ENCODE assay signal across 25 cellular contexts in genomic region chr9:126521551-126521950, GRCh38.
"Had no signal": no experiment of that assay in that cellular context is flagged by ENCODE, and none has a peak within 500 bp of the region (broad histone marks: within the 10 kb centered on the region; RNA-seq: fewer than 3 reads in every experiment).

No MANE protein-coding gene starts in this region.

- H3K36me3 ChIP-seq: ascending aorta, cardiac muscle cell, esophagus squamous epithelium, heart right ventricle, left lung, neutrophil, ovary, prostate gland, tibial nerve had no signal

- H3K36me3 Mint-ChIP-seq: activated naive CD4-positive, alpha-beta T cell treated with anti-CD3 and anti-CD28 coated beads, Interleukin-2, amount 10 ng/mL, durations not matched to agents 7 days and 5 days; activated naive CD8-positive, alpha-beta T cell treated with anti-CD3 and anti-CD28 coated beads, Interleukin-2, amount 10 ng/mL, durations not matched to agents 7 days and 5 days; brain; naive thymus-derived CD4-positive, alpha-beta T cell had no signal

- H3K9me3 Mint-ChIP-seq: activated naive CD4-positive, alpha-beta T cell treated with anti-CD3 and anti-CD28 coated beads, Interleukin-2, amount 10 ng/mL, durations not matched to agents 7 days and 5 days; activated naive CD8-positive, alpha-beta T cell treated with anti-CD3 and anti-CD28 coated beads, Interleukin-2, amount 10 ng/mL, durations not matched to agents 7 days and 5 days; activated T-helper 1 cell treated with anti-CD3 and anti-CD28 coated beads, Interleukin-12 subunit alpha, Interleukin-12 subunit beta, Interleukin-2, Interleukin-4 antibody, amounts not matched to agents 30 ng/mL and 10 ng/mL and 1 ng/mL, durations not matched to agents 14 hours and 24 hours and 36 hours; naive thymus-derived CD4-positive, alpha-beta T cell had no signal

- ATAC-seq: heart right ventricle; left lung; naive thymus-derived CD4-positive, alpha-beta T cell had no signal

- H3K27ac ChIP-seq: ascending aorta, cardiac muscle cell, epithelial cell of prostate, heart right ventricle, left lung, neutrophil, ovary had no signal

- H3K4me3 ChIP-seq: ascending aorta, cardiac muscle cell, esophagus squamous epithelium, left lung, ovary, prostate gland, tibial nerve had no signal

- DNase-seq: activated CD4-positive, alpha-beta T cell treated with anti-CD3 and anti-CD28 coated beads for 4 hours; activated CD4-positive, alpha-beta T cell treated with anti-CD3 and anti-CD28 coated beads, Interleukin-2, amount 50 U/mL, for 48 hours; activated CD8-positive, alpha-beta memory T cell treated with anti-CD3 and anti-CD28 coated beads, Interleukin-2, amount 50 U/mL, for 4 hours; activated effector memory CD4-positive, alpha-beta T cell treated with anti-CD3 and anti-CD28 coated beads, Interleukin-2, amount 50 U/mL, for 16 hours; activated naive CD4-positive, alpha-beta T cell treated with anti-CD3 and anti-CD28 coated beads, Interleukin-2, amount 10 ng/mL, durations not matched to agents 7 days and 5 days; activated naive CD8-positive, alpha-beta T cell treated with anti-CD3 and anti-CD28 coated beads, Interleukin-2, amount 10 ng/mL, durations not matched to agents 7 days and 5 days; activated T-cell treated with anti-CD3 and anti-CD28 coated beads, Interleukin-2, amount 50 U/mL, for 1 hour; cortex of kidney; esophagus squamous epithelium; foreskin melanocyte; heart right ventricle; mammary epithelial cell; midbrain; naive thymus-derived CD4-positive, alpha-beta T cell; ovary; stimulated activated naive CD4-positive, alpha-beta T cell treated with Interleukin-2 at 50 U/mL for 16 hours had no signal

- H3K27ac Mint-ChIP-seq: activated T-helper 1 cell treated with anti-CD3 and anti-CD28 coated beads, Interleukin-12 subunit alpha, Interleukin-12 subunit beta, Interleukin-2, Interleukin-4 antibody, amounts not matched to agents 30 ng/mL and 10 ng/mL and 1 ng/mL, durations not matched to agents 14 hours and 24 hours and 36 hours; naive thymus-derived CD4-positive, alpha-beta T cell had no signal

- H3K27me3 ChIP-seq: ascending aorta, neutrophil, ovary had no signal

- H3K9me3 ChIP-seq: ascending aorta, esophagus squamous epithelium, heart right ventricle, left lung, neutrophil, ovary, prostate gland, tibial nerve had no signal

- H3K4me3 Mint-ChIP-seq: activated naive CD4-positive, alpha-beta T cell treated with anti-CD3 and anti-CD28 coated beads, Interleukin-2, amount 10 ng/mL, durations not matched to agents 7 days and 5 days; activated naive CD8-positive, alpha-beta T cell treated with anti-CD3 and anti-CD28 coated beads, Interleukin-2, amount 10 ng/mL, durations not matched to agents 7 days and 5 days; activated T-helper 1 cell treated with anti-CD3 and anti-CD28 coated beads, Interleukin-12 subunit alpha, Interleukin-12 subunit beta, Interleukin-2, Interleukin-4 antibody, amounts not matched to agents 30 ng/mL and 10 ng/mL and 1 ng/mL, durations not matched to agents 14 hours and 24 hours and 36 hours; naive thymus-derived CD4-positive, alpha-beta T cell had no signal

- H3K4me1 ChIP-seq: prostate gland had no signal
